ENCODE assay signal across 20 cellular contexts in genomic region chr20:62437985-62438384, GRCh38. TPM values are rescaled to one million over a fixed set of nuclear protein-coding genes. Genes with fewer than 3 reads are reported as not detected.
DNase-seq lines count a peak whose midpoint lies in the region; ATAC-seq, FAIRE-seq and TF ChIP-seq lines count a peak whose summit lies in the region.
"Had no signal": no experiment of that assay in that cellular context is flagged by ENCODE, and none has a peak within 500 bp of the region (broad histone marks: within the 10 kb centered on the region; RNA-seq: fewer than 3 reads in every experiment).

No MANE protein-coding gene starts in this region.

- H3K4me3 ChIP-seq in muscle layer of colon (ENCODE audit: low read depth in 1 of 2, low read length in 2 of 2), result no peak overlapping the region
- H3K4me3 ChIP-seq: dorsolateral prefrontal cortex, esophagus squamous epithelium, mucosa of descending colon, ovary, SJSA1 had no signal

- H3K27ac ChIP-seq in muscle layer of colon (ENCODE audit: low read depth, low read length), result peak overlapping the region; percentile 58
- H3K27ac ChIP-seq: brain microvascular endothelial cell, dorsolateral prefrontal cortex, esophagus squamous epithelium, ovary, SJSA1 had no signal

- no peaks in the 10 kb centered on the region for H3K27me3 ChIP-seq in muscle layer of colon (ENCODE audit: control insufficient read depth in 1 of 2, insufficient read depth in 2 of 2, low read length in 2 of 2)
- H3K27me3 ChIP-seq: ovary had no signal

- no peak for ATAC-seq in GM19351 (IDR thresholded peaks at IDR 0.05; ENCODE audit: unreplicated experiment)
- ATAC-seq: mucosa of descending colon had no signal

- FAIRE-seq in GM19239 (lab: Jason Lieb, UNC), result no peak

- no peaks in the 10 kb centered on the region for H3K9me3 ChIP-seq in muscle layer of colon (ENCODE audit: low read length)
- H3K9me3 ChIP-seq: esophagus squamous epithelium, mucosa of descending colon, ovary, SJSA1 had no signal

- TF ChIP-seq CTCF in osteocyte (IDR thresholded peaks at IDR 0.05), result no peak

- H3K9ac ChIP-seq in muscle layer of colon (ENCODE audit: low read length), result no peak overlapping the region

- no peak overlapping the region for H3K27ac Mint-ChIP-seq in osteocyte (ENCODE audit: unreplicated experiment)
- H3K27ac Mint-ChIP-seq: activated naive CD8-positive, alpha-beta T cell treated with anti-CD3 and anti-CD28 coated beads for 36 hours; activated T-cell treated with anti-CD3 and anti-CD28 coated beads, Interleukin-2, amount 50 U/mL, for 24 hours; stimulated activated naive CD8-positive, alpha-beta T cell treated with anti-CD3 and anti-CD28 coated beads, Interleukin-15, Interleukin-2, amounts not matched to agents 100 ng/mL and 50 ng/mL, for 24 hours had no signal

- no peaks in the 10 kb centered on the region for H3K4me1 Mint-ChIP-seq in osteocyte (ENCODE audit: unreplicated experiment)
- H3K4me1 Mint-ChIP-seq: activated naive CD8-positive, alpha-beta T cell treated with anti-CD3 and anti-CD28 coated beads for 36 hours had no signal

- H3K9me3 Mint-ChIP-seq in osteocyte (ENCODE audit: unreplicated experiment), result no peaks in the 10 kb centered on the region
- H3K9me3 Mint-ChIP-seq: activated naive CD8-positive, alpha-beta T cell treated with anti-CD3 and anti-CD28 coated beads for 36 hours; activated T-cell treated with anti-CD3 and anti-CD28 coated beads, Interleukin-2, amount 50 U/mL, for 24 hours; stimulated activated naive CD8-positive, alpha-beta T cell treated with anti-CD3 and anti-CD28 coated beads, Interleukin-15, Interleukin-2, amounts not matched to agents 100 ng/mL and 50 ng/mL, for 24 hours had no signal

- DNase-seq in DMS79 (lab: John Stamatoyannopoulos, UW) (peak; percentile 90), NCI-H1694 (lab: John Stamatoyannopoulos, UW) (peak; percentile 16), SHP77 (lab: John Stamatoyannopoulos, UW) (peak; percentile 53 to 71), osteocyte (ENCODE audit: extremely low spot score, unreplicated experiment) (no peak), HuH-7.5 (ENCODE audit: low spot score) (no peak), GM19239 (ENCODE audit: insufficient read length, low spot score) (no peak)
- DNase-seq: activated naive CD8-positive, alpha-beta T cell treated with anti-CD3 and anti-CD28 coated beads for 36 hours; activated T-cell treated with anti-CD3 and anti-CD28 coated beads, Interleukin-2, amount 50 U/mL, for 24 hours; brain microvascular endothelial cell; esophagus squamous epithelium; kidney glomerular epithelial cell; mucosa of descending colon; NCI-H1417 treated with DMSO at 0.1 percent for 48 hours; ovary; T1000 had no signal

- H3K36me3 ChIP-seq in muscle layer of colon (ENCODE audit: insufficient read depth, low read length), result no peaks in the 10 kb centered on the region
- H3K36me3 ChIP-seq: brain microvascular endothelial cell, esophagus squamous epithelium, ovary, SJSA1 had no signal

- H3K36me3 Mint-ChIP-seq in osteocyte (ENCODE audit: unreplicated experiment), result no peaks in the 10 kb centered on the region
- H3K36me3 Mint-ChIP-seq: activated naive CD8-positive, alpha-beta T cell treated with anti-CD3 and anti-CD28 coated beads for 36 hours had no signal

- H3K4me1 ChIP-seq in muscle layer of colon (ENCODE audit: insufficient read depth, low read length), result peaks cover 19% of the 10 kb centered on the region
- H3K4me1 ChIP-seq: SJSA1 had no signal

- peaks cover 30% of the 10 kb centered on the region for H3K27me3 Mint-ChIP-seq in osteocyte (ENCODE audit: unreplicated experiment)

- no peak overlapping the region for H3K4me3 Mint-ChIP-seq in osteocyte (ENCODE audit: unreplicated experiment)
- H3K4me3 Mint-ChIP-seq: activated naive CD8-positive, alpha-beta T cell treated with anti-CD3 and anti-CD28 coated beads for 36 hours; activated T-cell treated with anti-CD3 and anti-CD28 coated beads, Interleukin-2, amount 50 U/mL, for 24 hours; stimulated activated naive CD8-positive, alpha-beta T cell treated with anti-CD3 and anti-CD28 coated beads, Interleukin-15, Interleukin-2, amounts not matched to agents 100 ng/mL and 50 ng/mL, for 24 hours had no signal

RNA-seq across cellular contexts. Expression of gene RBBP8NL, which starts 10.6 kb away (rescaled TPM):
- total RNA-seq in osteocyte, result not detected in 2 replicates
- total RNA-seq: activated naive CD8-positive, alpha-beta T cell treated with anti-CD3 and anti-CD28 coated beads for 36 hours; SJSA1 had no signal

RNA-seq across cellular contexts. Expression of gene CABLES2, which starts 30.9 kb away (rescaled TPM):
- 7.8 and 8.8 TPM in 2 replicates for total RNA-seq in osteocyte

RNA-seq across cellular contexts. Expression of gene GATA5, which starts 37.8 kb away (rescaled TPM):
- total RNA-seq in osteocyte, result not detected in 2 replicates
- total RNA-seq: activated naive CD8-positive, alpha-beta T cell treated with anti-CD3 and anti-CD28 coated beads for 36 hours; SJSA1 had no signal

RNA-seq across cellular contexts. Expression of gene RPS21, which starts 51.1 kb away (rescaled TPM):
- 1,013 and 1,039 TPM in 2 replicates for total RNA-seq in osteocyte

Comparison
In these comparisons a context has a peak if more than half of its experiments do, and no peak if none do; other contexts are left out.
1. DNase-seq: peak in DMS79 (single experiment), NCI-H1694 (single experiment) and SHP77 (2 of 2); none in osteocyte (single experiment), HuH-7.5 (single experiment) and GM19239 (single experiment).